In genomic region chr6:31157543-31158139, GRCh38 we compare ENCODE assay signal across 8 cellular contexts. TPM values are rescaled to one million over a fixed set of nuclear protein-coding genes. Genes with fewer than 3 reads are reported as not detected.
DNase-seq lines count a peak whose midpoint lies in the region; ATAC-seq lines count a peak whose summit lies in the region.

CCHCR1 (minus strand) TSS chr6:31157802; CDS start chr6:31157600, 202 bp downstream.

- intact Hi-C loops in left cardiac atrium (cut with DNase I) (no loop called here), sciatic nerve (cut with DNase I) (no loop called here)

- H3K4me1 Mint-ChIP-seq in activated CD4-positive, alpha-beta memory T cell treated with anti-CD3 and anti-CD28 coated beads, Interleukin-2, amount 10 ng/mL, durations not matched to agents 7 days and 5 days = peaks cover 47% of the 10 kb centered on the region

- H3K27me3 Mint-ChIP-seq in activated CD4-positive, alpha-beta memory T cell treated with anti-CD3 and anti-CD28 coated beads, Interleukin-2, amount 10 ng/mL, durations not matched to agents 7 days and 5 days = no peaks in the 10 kb centered on the region

- peak within 1 kb of the TSS; percentile 62 for H3K27ac Mint-ChIP-seq in activated CD4-positive, alpha-beta memory T cell treated with anti-CD3 and anti-CD28 coated beads, Interleukin-2, amount 10 ng/mL, durations not matched to agents 7 days and 5 days

- peaks cover 40% of the 10 kb centered on the region for H3K36me3 Mint-ChIP-seq in activated CD4-positive, alpha-beta memory T cell treated with anti-CD3 and anti-CD28 coated beads, Interleukin-2, amount 10 ng/mL, durations not matched to agents 7 days and 5 days (ENCODE audit: low read depth)

- no peaks in the 10 kb centered on the region for H3K9me3 Mint-ChIP-seq in activated CD4-positive, alpha-beta memory T cell treated with anti-CD3 and anti-CD28 coated beads, Interleukin-2, amount 10 ng/mL, durations not matched to agents 7 days and 5 days

- POLR2A ChIA-PET in activated CD8-positive, alpha-beta memory T cell treated with anti-CD3 and anti-CD28 coated beads for 36 hours (lab: Charles Lee) = no interaction called here
- POLR2A ChIA-PET in activated CD4-positive, alpha-beta memory T cell treated with anti-CD3 and anti-CD28 coated beads, Interleukin-2, amount 10 ng/mL, durations not matched to agents 7 days and 5 days (lab: Charles Lee) = interaction anchor here (0.7 to 3.1 kb wide), 12 partner anchors 8 to 495 kb away, joined by 3 to 21 read pairs (median 4); partner anchors contain the start of genes BAG6 and DDX39B

- peak within 1 kb of the TSS; percentile 79 for H3K4me3 Mint-ChIP-seq in activated CD4-positive, alpha-beta memory T cell treated with anti-CD3 and anti-CD28 coated beads, Interleukin-2, amount 10 ng/mL, durations not matched to agents 7 days and 5 days

- peak; percentile 16 to 41 for ATAC-seq in left cardiac atrium
- no peak for ATAC-seq in sciatic nerve
- no peak for ATAC-seq in GM21360 (IDR thresholded peaks at IDR 0.05; ENCODE audit: unreplicated experiment)

- no peak for DNase-seq in activated CD8-positive, alpha-beta memory T cell treated with anti-CD3 and anti-CD28 coated beads for 24 hours
- no peak for DNase-seq in activated CD4-positive, alpha-beta memory T cell treated with anti-CD3 and anti-CD28 coated beads, Interleukin-2, amount 10 ng/mL, durations not matched to agents 7 days and 5 days
- DNase-seq in left cardiac atrium (no peak), sciatic nerve (ENCODE audit: low spot score) (no peak), NCI-H345 treated with DMSO at 0.1 percent for 48 hours (lab: John Stamatoyannopoulos, UW; ENCODE audit: unreplicated experiment) (no peak), NOMO-1 treated with DMSO at 0.1 percent for 48 hours (lab: John Stamatoyannopoulos, UW; ENCODE audit: unreplicated experiment) (no peak)

- CTCF ChIA-PET in activated CD8-positive, alpha-beta memory T cell treated with anti-CD3 and anti-CD28 coated beads for 36 hours (lab: Charles Lee) = interaction anchor here (1.4 to 1.5 kb wide), 2 partner anchors 12 to 20 kb away, joined by 4 read pairs; no protein-coding TSS in a partner anchor
- CTCF ChIA-PET in activated CD4-positive, alpha-beta memory T cell treated with anti-CD3 and anti-CD28 coated beads, Interleukin-2, amount 10 ng/mL, durations not matched to agents 7 days and 5 days (lab: Charles Lee) = interaction anchor here (1.0 to 4.2 kb wide), 4 partner anchors 20 to 209 kb away, joined by 4 to 19 read pairs (median 6); no protein-coding TSS in a partner anchor

RNA-seq across cellular contexts. Expression of gene CCHCR1, which starts in this region (rescaled TPM):
- 10 to 100 TPM; 47.1 to 47.7 TPM for total RNA-seq in activated CD8-positive, alpha-beta memory T cell treated with anti-CD3 and anti-CD28 coated beads for 36 hours
- total RNA-seq in activated CD4-positive, alpha-beta memory T cell treated with anti-CD3 and anti-CD28 coated beads, Interleukin-2, amount 10 ng/mL, durations not matched to agents 7 days and 5 days = 10 to 100 TPM; 36.1 to 36.7 TPM
- 10 to 100 TPM; 10.4 to 11.0 TPM for total RNA-seq in left cardiac atrium
- total RNA-seq in sciatic nerve = 23.8 TPM

Comparison
In these comparisons a context has a peak if more than half of its experiments do, and no peak if none do; other contexts are left out.
1. ATAC-seq: peak in left cardiac atrium (2 of 2); none in sciatic nerve (single experiment) and GM21360 (single experiment).